ENCODE assay signal across 1 cellular context in genomic region chr20:10788877-10789276, GRCh38.
TF ChIP-seq lines count a peak whose summit lies in the region.

No MANE protein-coding gene starts in this region.

TF ChIP-seq in H1, 55 proteins besides CTCF, POLR2A, EP300 and RAD21 (continued from another document):
- TF ChIP-seq ATF3 (IDR thresholded peaks at IDR 0.05; ENCODE audit: insufficient read depth, low read depth, low read length), result no peak
- no peak for TF ChIP-seq FOSL1 (IDR thresholded peaks at IDR 0.05; ENCODE audit: insufficient read depth, low read depth, low read length)
- no peak for TF ChIP-seq CHD2 (IDR thresholded peaks at IDR 0.05; ENCODE audit: low read length)
- no peak for TF ChIP-seq JUN (IDR thresholded peaks at IDR 0.05; ENCODE audit: low read depth, low read length)
- TF ChIP-seq TAF1 (IDR thresholded peaks at IDR 0.05; ENCODE audit: low read depth, low read length), result no peak
- no peak for TF ChIP-seq POU5F1 (IDR thresholded peaks at IDR 0.05; ENCODE audit: low read depth, low read length)
